Comparison of ENCODE assay signal across 8 cellular contexts in the genomic region with DNA sequence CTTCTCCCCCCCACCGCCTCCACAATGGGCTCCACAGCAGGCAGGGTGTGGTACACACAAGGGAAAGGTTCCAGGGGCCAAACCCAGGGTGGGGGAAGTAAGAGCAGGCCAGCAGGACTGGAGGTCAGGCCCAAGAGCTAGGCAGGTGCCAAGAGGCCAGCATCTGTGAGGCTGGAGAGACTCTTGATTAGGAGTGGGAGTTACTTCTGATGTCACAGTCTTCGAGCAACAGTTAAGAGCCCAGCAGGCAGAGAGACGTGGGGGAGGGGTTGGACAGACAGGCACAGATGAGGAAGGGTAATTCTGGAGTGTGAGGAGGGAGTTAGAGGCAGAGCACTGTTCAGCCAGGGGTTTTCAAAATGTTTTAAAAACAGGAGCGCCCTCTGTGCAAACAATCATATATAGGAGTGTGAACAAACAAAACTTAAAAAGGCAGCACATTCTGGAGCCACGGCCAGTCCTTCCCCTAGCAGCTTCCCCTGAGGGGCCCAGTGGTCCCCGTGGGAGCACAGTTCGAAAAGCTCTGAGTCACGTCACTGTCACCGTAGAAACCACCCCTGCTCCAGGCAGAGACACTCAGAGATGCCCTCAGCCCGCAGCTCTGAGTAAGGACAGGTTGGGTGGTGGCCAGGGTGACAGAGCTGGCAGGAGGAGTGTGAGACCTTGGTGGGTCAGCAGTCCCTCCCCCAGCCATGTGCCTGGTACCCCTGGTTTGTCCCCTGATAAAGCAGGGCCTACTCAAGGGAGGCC. TPM values are rescaled to one million over a fixed set of nuclear protein-coding genes. Genes with fewer than 3 reads are reported as not detected.
DNase-seq lines count a peak whose midpoint lies in the region; ATAC-seq and TF ChIP-seq lines count a peak whose summit lies in the region.

No MANE protein-coding gene starts in this region.

- ATAC-seq in activated CD4-positive, alpha-beta T cell treated with anti-CD3 and anti-CD28 coated beads for 36 hours = peak; percentile 83

- peaks cover 1% of the 10 kb centered on the region for H3K36me3 Mint-ChIP-seq in activated CD4-positive, alpha-beta T cell treated with anti-CD3 and anti-CD28 coated beads for 36 hours (ENCODE audit: low read depth)

- WGBS in HUES64 = 56% methylated on average over 10 of the region's 10 CpGs
- 12 to 14% methylated on average over 9 to 10 of the region's 10 CpGs for WGBS in esophagus squamous epithelium, 2 donors

- peak; percentile 75 for DNase-seq in activated CD4-positive, alpha-beta T cell treated with anti-CD3 and anti-CD28 coated beads for 36 hours
- no peak for DNase-seq in activated CD4-positive, alpha-beta T cell treated with anti-CD3 and anti-CD28 coated beads, Interleukin-2, amount 50 U/mL, for 1 hour
- DNase-seq in SKM-1 treated with dmso at 0.1 percent for 144 hours (lab: John Stamatoyannopoulos, UW; ENCODE audit: unreplicated experiment) (peak; percentile 62), esophagus squamous epithelium (lab: John Stamatoyannopoulos, UW) (no peak), DMS114 treated with DMSO at 0.1 percent for 48 hours (lab: John Stamatoyannopoulos, UW; ENCODE audit: unreplicated experiment) (no peak)
- DNase-seq in NK-92 treated with Interleukin-12 subunit alpha and Interleukin-12 subunit beta, amount 100 ng/mL, for 24 hours (lab: John Stamatoyannopoulos, UW) = no peak

- POLR2A ChIA-PET in activated CD4-positive, alpha-beta T cell treated with anti-CD3 and anti-CD28 coated beads for 36 hours (lab: Charles Lee) = interaction anchor here (0.5 to 1.0 kb wide), 2 partner anchors 55 to 1655 kb away, joined by 3 read pairs; a partner anchor contains a TSS

- no peak for TF ChIP-seq POLR2A in esophagus squamous epithelium (IDR thresholded peaks at IDR 0.05)

- 0 out of 2 replicates have a peak, but pooled peaks cover 3% of the 10 kb centered on the region for H3K36me3 ChIP-seq in HUES64 (ENCODE audit: insufficient read depth, low read length)
- peaks cover 0 to 33% (median 0%) of the 10 kb centered on the region in 3 donors for H3K36me3 ChIP-seq in esophagus squamous epithelium
- H3K36me3 ChIP-seq in neutrophil = peaks cover 59% of the 10 kb centered on the region

- H3K4me3 Mint-ChIP-seq in activated CD4-positive, alpha-beta T cell treated with anti-CD3 and anti-CD28 coated beads for 36 hours = no peak overlapping the region

- peaks cover 9% of the 10 kb centered on the region for H3K4me1 Mint-ChIP-seq in activated CD4-positive, alpha-beta T cell treated with anti-CD3 and anti-CD28 coated beads for 36 hours

- H3K9me3 ChIP-seq in HUES64 (ENCODE audit: insufficient read depth, low read depth, low read length) (no peaks in the 10 kb centered on the region), esophagus squamous epithelium (no peaks in the 10 kb centered on the region), neutrophil (no peaks in the 10 kb centered on the region)

- H3K9ac ChIP-seq in HUES64 (ENCODE audit: low read depth, low read length) = no peak overlapping the region

- CTCF ChIA-PET in activated CD4-positive, alpha-beta T cell treated with anti-CD3 and anti-CD28 coated beads for 36 hours (lab: Charles Lee) = interaction anchor here (0.6 to 11.0 kb wide), 9 partner anchors 10 to 198 kb away, joined by 3 to 209 read pairs (median 4); a partner anchor contains a TSS

- H3K27ac Mint-ChIP-seq in activated CD4-positive, alpha-beta T cell treated with anti-CD3 and anti-CD28 coated beads for 36 hours = peak overlapping the region; percentile 15

- TF ChIP-seq CTCF in esophagus squamous epithelium (IDR thresholded peaks at IDR 0.05) = no peak
- no peak for TF ChIP-seq CTCF in neutrophil (IDR thresholded peaks at IDR 0.05)

- H3K4me1 ChIP-seq in HUES64 (ENCODE audit: insufficient read depth, low read length) = peaks cover 17% of the 10 kb centered on the region
- peaks cover 27 to 44% (median 27%) of the 10 kb centered on the region in 3 donors for H3K4me1 ChIP-seq in esophagus squamous epithelium
- peaks cover 53% of the 10 kb centered on the region in 2 experiments for H3K4me1 ChIP-seq in neutrophil (ENCODE audit: control insufficient read depth in 1 of 2, insufficient read depth in 1 of 2, low read depth in 1 of 2, low read length in 1 of 2)

- intact Hi-C loops in activated CD4-positive, alpha-beta T cell treated with anti-CD3 and anti-CD28 coated beads for 36 hours (cut with DNase I, micrococcal nuclease) = no loop called here
- intact Hi-C loops in esophagus squamous epithelium (cut with DNase I) = loop anchor here (10.0 kb wide), 1 partner anchor 105 kb away; a partner anchor contains a TSS

- H3K4me3 ChIP-seq in HUES64 (ENCODE audit: low read length) (no peak overlapping the region), esophagus squamous epithelium (no peak overlapping the region), neutrophil (ENCODE audit: low read depth in 1 of 2, low read length in 1 of 2) (no peak overlapping the region)

- H3K9me3 Mint-ChIP-seq in activated CD4-positive, alpha-beta T cell treated with anti-CD3 and anti-CD28 coated beads for 36 hours (ENCODE audit: low read depth) = no peaks in the 10 kb centered on the region

- H3K27me3 Mint-ChIP-seq in activated CD4-positive, alpha-beta T cell treated with anti-CD3 and anti-CD28 coated beads for 36 hours = no peaks in the 10 kb centered on the region

- H3K27ac ChIP-seq in HUES64 (ENCODE audit: low read depth, low read length) (peak overlapping the region; percentile 21), esophagus squamous epithelium (peak overlapping the region; percentile 83 to 88 (median 86)), neutrophil (peak overlapping the region; percentile 58)

- H3K27me3 ChIP-seq in HUES64 (ENCODE audit: insufficient read depth, low read length) (no peaks in the 10 kb centered on the region), esophagus squamous epithelium (no peaks in the 10 kb centered on the region), neutrophil (no peaks in the 10 kb centered on the region)

RNA-seq across cellular contexts. Expression of a gene that starts 55.6 kb away (rescaled TPM):
- total RNA-seq in activated CD4-positive, alpha-beta T cell treated with anti-CD3 and anti-CD28 coated beads for 36 hours = 10 to 100 TPM; 15.6 to 20.4 TPM
- polyA plus RNA-seq in HUES64 (2013, experiment 1 of 2) = 17.4 TPM
- 16.9 TPM for polyA plus RNA-seq in HUES64 (2013, experiment 2 of 2)
- 10 to 100 TPM; 11.4 to 18.8 (median 16.6) TPM for total RNA-seq in esophagus squamous epithelium

Comparison
In these comparisons a context has a peak if more than half of its experiments do, and no peak if none do; other contexts are left out.
1. DNase-seq: peak in activated CD4-positive, alpha-beta T cell treated with anti-CD3 and anti-CD28 coated beads for 36 hours (single experiment) and SKM-1 treated with dmso at 0.1 percent for 144 hours (single experiment); none in activated CD4-positive, alpha-beta T cell treated with anti-CD3 and anti-CD28 coated beads, Interleukin-2, amount 50 U/mL, for 1 hour (single experiment), esophagus squamous epithelium (single experiment), NK-92 treated with Interleukin-12 subunit alpha and Interleukin-12 subunit beta, amount 100 ng/mL, for 24 hours (single experiment) and DMS114 treated with DMSO at 0.1 percent for 48 hours (single experiment).
2. H3K27ac ChIP-seq: peak in every context shown above with its lines; median percentile 86 in esophagus squamous epithelium; 58 in neutrophil; 21 in HUES64.